Comparison of ENCODE assay signal across 30 cellular contexts in the genomic region with DNA sequence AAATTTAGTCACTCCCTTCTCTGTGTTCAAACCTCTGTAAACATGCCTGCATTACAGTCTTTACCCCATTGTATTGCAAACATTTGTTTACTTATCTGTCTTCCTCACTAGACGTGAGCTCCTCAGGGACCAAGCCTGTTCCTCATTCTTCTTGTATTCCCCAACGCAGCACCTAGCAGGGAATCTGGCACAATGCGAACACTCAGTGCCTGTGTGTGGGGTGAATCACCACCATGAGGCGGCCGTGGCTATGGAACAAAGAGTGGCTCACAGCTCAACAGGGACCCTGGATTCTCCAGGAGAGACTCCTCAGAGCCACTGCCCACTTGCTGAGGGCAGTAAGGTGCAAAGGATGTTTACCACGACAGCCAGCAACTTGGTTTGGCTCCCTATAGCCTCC.
DNase-seq lines count a peak whose midpoint lies in the region; ATAC-seq and TF ChIP-seq lines count a peak whose summit lies in the region.
"Had no signal": no experiment of that assay in that cellular context is flagged by ENCODE, and none has a peak within 500 bp of the region (broad histone marks: within the 10 kb centered on the region; RNA-seq: fewer than 3 reads in every experiment).

No MANE protein-coding gene starts in this region.

- H3K4me3 Mint-ChIP-seq in MCF 10A (ENCODE audit: unreplicated experiment) (no peak overlapping the region), progenitor cell of endocrine pancreas (ENCODE audit: low read depth) (no peak overlapping the region)
- H3K4me3 Mint-ChIP-seq: activated B cell treated with CpG ODN at 0.5 μM for 24 hours; activated CD4-positive, alpha-beta memory T cell treated with anti-CD3 and anti-CD28 coated beads for 36 hours; dendritic cell treated with granulocyte-macrophage colony-stimulating factor and Interleukin-4, amounts not matched to agents 40 ng/mL and 50 ng/mL, for 4 days; natural killer cell; stimulated activated naive CD8-positive, alpha-beta T cell treated with anti-CD3 and anti-CD28 coated beads, Interleukin-15, amount 100 ng/mL, for 72 hours had no signal

- in situ Hi-C loops in mammary epithelial cell (cut with MboI; ENCODE audit: low sequenced_read_pairs in 2 of 2) (no loop called here), G401 (cut with HindIII; ENCODE audit: low sequenced_read_pairs) (no loop called here)

- H3K9ac ChIP-seq in mammary epithelial cell (ENCODE audit: insufficient read depth, low read length) = no peak overlapping the region
- H3K9ac ChIP-seq: BLaER1 had no signal

- H2AFZ ChIP-seq in mammary epithelial cell (ENCODE audit: low read depth, low read length) = no peak overlapping the region

- no peaks in the 10 kb centered on the region for H3K36me3 ChIP-seq in mammary epithelial cell (ENCODE audit: insufficient read depth, low read length)
- H3K36me3 ChIP-seq: BLaER1, HAP-1, heart left ventricle, tibial artery had no signal

- peaks cover 2% of the 10 kb centered on the region for H4K20me1 ChIP-seq in mammary epithelial cell (ENCODE audit: insufficient read depth, low read length)
- H4K20me1 ChIP-seq: BLaER1 had no signal

- no TSS peak for BruUV-seq in mammary epithelial cell (replicated peaks; lab: Mats Ljungman, UMichigan)
- no TSS peak for BruUV-seq in MCF 10A (replicated peaks; lab: Mats Ljungman, UMichigan)

- H3K27me3 ChIP-seq in mammary epithelial cell (ENCODE audit: insufficient read depth, low read length) = peaks cover 3% of the 10 kb centered on the region
- H3K27me3 ChIP-seq: BLaER1 had no signal

- CTCF ChIA-PET in mammary epithelial cell (lab: Charles Lee; ENCODE audit: low non-redundant PET) = no interaction called here
- CTCF ChIA-PET in MCF 10A (lab: Yijun Ruan, JAX) = interaction anchor here (0.6 kb wide), 2 partner anchors 355 to 494 kb away, joined by 3 read pairs; no protein-coding TSS in a partner anchor

- POLR2A ChIA-PET in MCF 10A (lab: Yijun Ruan, JAX) = no interaction called here

- intact Hi-C loops in mammary epithelial cell (cut with micrococcal nuclease) = no loop called here
- intact Hi-C loops in MCF 10A (cut with micrococcal nuclease) = no loop called here

- WGBS in mammary epithelial cell (ENCODE audit: low coverage, missing lambda C conversion rate) = 55% methylated on average over 6 of the region's 6 CpGs

- no peak overlapping the region for H3K27ac Mint-ChIP-seq in MCF 10A (ENCODE audit: low read depth, unreplicated experiment)
- peak overlapping the region; percentile 6 for H3K27ac Mint-ChIP-seq in progenitor cell of endocrine pancreas
- H3K27ac Mint-ChIP-seq: activated B cell treated with CpG ODN at 0.5 μM for 24 hours; activated CD4-positive, alpha-beta memory T cell treated with anti-CD3 and anti-CD28 coated beads for 36 hours; activated naive CD4-positive, alpha-beta T cell treated with anti-CD3 and anti-CD28 coated beads, Interleukin-2, amount 50 U/mL, for 72 hours; activated T-helper 2 cell treated with anti-CD3 and anti-CD28 coated beads, Interferon-gamma antibody, Interleukin-2, Interleukin-4, amounts not matched to agents 10 μg/mL and 5 μg/mL and 100 μg/mL, durations not matched to agents 14 hours and 24 hours and 36 hours; dendritic cell treated with granulocyte-macrophage colony-stimulating factor and Interleukin-4, amounts not matched to agents 40 ng/mL and 50 ng/mL, for 4 days; natural killer cell; stimulated activated naive CD8-positive, alpha-beta T cell treated with anti-CD3 and anti-CD28 coated beads, Interleukin-15, amount 100 ng/mL, for 72 hours had no signal

- H3K9me3 Mint-ChIP-seq in MCF 10A (ENCODE audit: unreplicated experiment) (no peaks in the 10 kb centered on the region), progenitor cell of endocrine pancreas (ENCODE audit: low read depth) (no peaks in the 10 kb centered on the region)
- H3K9me3 Mint-ChIP-seq: activated B cell treated with CpG ODN at 0.5 μM for 24 hours; activated CD4-positive, alpha-beta memory T cell treated with anti-CD3 and anti-CD28 coated beads for 36 hours; activated naive CD4-positive, alpha-beta T cell treated with anti-CD3 and anti-CD28 coated beads, Interleukin-2, amount 50 U/mL, for 72 hours; activated T-helper 2 cell treated with anti-CD3 and anti-CD28 coated beads, Interferon-gamma antibody, Interleukin-2, Interleukin-4, amounts not matched to agents 10 μg/mL and 5 μg/mL and 100 μg/mL, durations not matched to agents 14 hours and 24 hours and 36 hours; dendritic cell treated with granulocyte-macrophage colony-stimulating factor and Interleukin-4, amounts not matched to agents 40 ng/mL and 50 ng/mL, for 4 days; natural killer cell; stimulated activated naive CD8-positive, alpha-beta T cell treated with anti-CD3 and anti-CD28 coated beads, Interleukin-15, amount 100 ng/mL, for 72 hours had no signal

- TF ChIP-seq CTCF in mammary epithelial cell (conservative IDR thresholded peaks at IDR 0.05 in 1 of 2, IDR thresholded peaks at IDR 0.05 in 1 of 2; ENCODE audit: extremely low read depth in 1 of 2, insufficient read depth in 1 of 2, low read depth in 1 of 2, low read length in 2 of 2) (no peak), MCF 10A (IDR thresholded peaks at IDR 0.05; ENCODE audit: unreplicated experiment) (no peak), progenitor cell of endocrine pancreas (IDR thresholded peaks at IDR 0.05; ENCODE audit: unreplicated experiment) (no peak)

- ATAC-seq in esophagus mucosa = peak; percentile 22
- ATAC-seq: activated naive CD4-positive, alpha-beta T cell treated with anti-CD3 and anti-CD28 coated beads, Interleukin-2, amount 50 U/mL, for 72 hours; left lobe of liver; natural killer cell; stimulated activated naive CD8-positive, alpha-beta T cell treated with anti-CD3 and anti-CD28 coated beads, Interleukin-15, amount 100 ng/mL, for 72 hours had no signal

- H3K4me2 ChIP-seq in mammary epithelial cell (ENCODE audit: insufficient read depth, low read depth, low read length) = no peak overlapping the region
- H3K4me2 ChIP-seq: BLaER1 had no signal

- H3K4me1 Mint-ChIP-seq in MCF 10A (ENCODE audit: insufficient read depth, unreplicated experiment) = no peaks in the 10 kb centered on the region
- H3K4me1 Mint-ChIP-seq in progenitor cell of endocrine pancreas (ENCODE audit: low read depth) = peaks cover 14% of the 10 kb centered on the region
- H3K4me1 Mint-ChIP-seq: activated B cell treated with CpG ODN at 0.5 μM for 24 hours; natural killer cell; stimulated activated naive CD8-positive, alpha-beta T cell treated with anti-CD3 and anti-CD28 coated beads, Interleukin-15, amount 100 ng/mL, for 72 hours had no signal

- no peaks in the 10 kb centered on the region for H3K79me2 ChIP-seq in mammary epithelial cell (ENCODE audit: insufficient read depth, low read length)

- no peak overlapping the region for H3K4me3 ChIP-seq in mammary epithelial cell (replicated peaks in 1 of 3; ENCODE audit: insufficient read depth in 1 of 3, low read depth in 2 of 3, low read length in 3 of 3)
- H3K4me3 ChIP-seq: BLaER1, HAP-1, heart left ventricle, tibial artery had no signal

- H3K27ac ChIP-seq in mammary epithelial cell (ENCODE audit: insufficient read depth, low read depth, low read length) = no peak overlapping the region
- H3K27ac ChIP-seq: BLaER1, heart left ventricle, HL-60, tibial artery had no signal

- DNase-seq in mammary epithelial cell (peak; percentile 2), MCF 10A (ENCODE audit: unreplicated experiment) (no peak), NCI-H446 treated with DMSO at 0.1 percent for 48 hours (lab: John Stamatoyannopoulos, UW) (peak; percentile 21), progenitor cell of endocrine pancreas (ENCODE audit: low spot score, unreplicated experiment) (no peak), G401 (ENCODE audit: low spot score) (no peak), NCI-H82 (lab: John Stamatoyannopoulos, UW) (no peak)
- DNase-seq in activated CD4-positive, alpha-beta T cell treated with anti-CD3 and anti-CD28 coated beads, Interleukin-2, amount 50 U/mL, for 4 hours = no peak
- DNase-seq: ACHN; activated B cell treated with CpG ODN at 0.5 μM for 24 hours; activated CD4-positive, alpha-beta memory T cell treated with anti-CD3 and anti-CD28 coated beads for 36 hours; aorta; Caco-2; central memory CD4-positive, alpha-beta T cell; DND-41; heart left ventricle; Karpas-422; midbrain; natural killer cell; NCI-H748 treated with DMSO at 0.1 percent for 48 hours; stimulated activated naive CD8-positive, alpha-beta T cell treated with anti-CD3 and anti-CD28 coated beads, Interleukin-15, amount 100 ng/mL, for 72 hours; T1000; tibial artery had no signal

- no peaks in the 10 kb centered on the region for H3K9me3 ChIP-seq in mammary epithelial cell (replicated peaks; ENCODE audit: insufficient read depth, low read length)
- H3K9me3 ChIP-seq: BLaER1, Caco-2, heart left ventricle, tibial artery had no signal

- no peaks in the 10 kb centered on the region for H3K4me1 ChIP-seq in mammary epithelial cell (ENCODE audit: insufficient read depth, low read length)
- H3K4me1 ChIP-seq: BLaER1, Caco-2, HAP-1, tibial artery had no signal

- dilution Hi-C loops in mammary epithelial cell (cut with HindIII; ENCODE audit: low sequenced_read_pairs) = no loop called here

- peaks cover 67% of the 10 kb centered on the region for H3K27me3 Mint-ChIP-seq in MCF 10A (ENCODE audit: insufficient read depth, unreplicated experiment)
- H3K27me3 Mint-ChIP-seq in progenitor cell of endocrine pancreas = peaks cover 11% of the 10 kb centered on the region

- no peaks in the 10 kb centered on the region for H3K36me3 Mint-ChIP-seq in MCF 10A (ENCODE audit: insufficient read depth, unreplicated experiment)
- no peaks in the 10 kb centered on the region for H3K36me3 Mint-ChIP-seq in progenitor cell of endocrine pancreas (ENCODE audit: insufficient read depth)
- H3K36me3 Mint-ChIP-seq: activated CD4-positive, alpha-beta memory T cell treated with anti-CD3 and anti-CD28 coated beads for 36 hours; activated naive CD4-positive, alpha-beta T cell treated with anti-CD3 and anti-CD28 coated beads, Interleukin-2, amount 50 U/mL, for 72 hours; natural killer cell had no signal

Comparison
In these comparisons a context has a peak if more than half of its experiments do, and no peak if none do; other contexts are left out.
1. DNase-seq: peak in mammary epithelial cell (single experiment) and NCI-H446 treated with DMSO at 0.1 percent for 48 hours (single experiment); none in MCF 10A (single experiment), progenitor cell of endocrine pancreas (single experiment), activated CD4-positive, alpha-beta T cell treated with anti-CD3 and anti-CD28 coated beads, Interleukin-2, amount 50 U/mL, for 4 hours (0 of 2), G401 (single experiment) and NCI-H82 (single experiment).